ENCODE assay signal across 15 cellular contexts in the genomic region with DNA sequence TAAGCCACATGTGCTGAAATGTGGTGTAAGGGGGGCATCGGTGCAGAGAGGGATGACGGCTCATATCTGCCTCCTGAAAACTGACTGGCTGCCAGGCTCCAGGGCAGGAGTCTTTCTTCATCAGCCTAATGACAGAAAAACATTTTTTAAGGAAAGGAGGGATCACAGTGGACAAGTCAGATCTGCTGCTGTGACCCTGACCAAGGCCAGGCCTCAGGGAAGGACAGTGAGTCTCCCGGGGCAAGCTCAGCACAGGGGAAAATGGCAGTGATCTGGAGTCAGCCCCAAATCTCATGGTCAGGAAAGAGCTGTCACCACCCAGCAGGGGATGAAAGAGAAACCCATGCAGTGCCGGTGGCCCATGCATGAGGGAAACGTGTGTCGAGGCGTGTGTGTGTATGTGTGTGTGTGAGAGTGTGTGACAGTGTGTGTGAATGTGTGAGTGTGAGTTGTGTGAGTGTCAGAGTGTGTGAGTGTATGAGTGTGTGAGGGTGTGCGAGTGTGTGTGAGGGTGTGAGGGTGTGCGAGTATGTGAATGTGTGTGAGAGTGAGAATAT.
"Had no signal": no experiment of that assay in that cellular context is flagged by ENCODE, and none has a peak within 500 bp of the region (broad histone marks: within the 10 kb centered on the region; RNA-seq: fewer than 3 reads in every experiment).

No MANE protein-coding gene starts in this region.

- ATAC-seq: activated T-cell treated with anti-CD3 and anti-CD28 coated beads, Interleukin-2, amount 50 U/mL, for 4 hours; lower lobe of right lung; stimulated activated naive CD8-positive, alpha-beta T cell treated with anti-CD3 and anti-CD28 coated beads, Interleukin-15, Interleukin-2, amounts not matched to agents 100 U/mL and 50 U/mL, for 24 hours had no signal

- H3K27ac ChIP-seq: esophagus muscularis mucosa, lower lobe of right lung, tibial artery, uterus had no signal

- H3K27me3 ChIP-seq: tibial artery, uterus had no signal

- H3K4me3 ChIP-seq: esophagus muscularis mucosa, lower lobe of right lung, tibial artery, uterus had no signal

- H3K36me3 ChIP-seq: esophagus muscularis mucosa, lower lobe of right lung, tibial artery, uterus had no signal

- DNase-seq: activated CD4-positive, alpha-beta T cell treated with anti-CD3 and anti-CD28 coated beads, Interleukin-2, amount 10 ng/mL, durations not matched to agents 7 days and 5 days; activated CD4-positive, CD25-positive, alpha-beta regulatory T cell; activated CD8-positive, alpha-beta memory T cell treated with anti-CD3 and anti-CD28 coated beads, Interleukin-2, amount 50 U/mL, for 4 hours; activated T-cell treated with anti-CD3 and anti-CD28 coated beads, Interleukin-2, amount 50 U/mL, for 4 hours; dermis blood vessel endothelial cell; effector memory CD4-positive, alpha-beta T cell; lower lobe of right lung; stimulated activated naive CD8-positive, alpha-beta T cell treated with anti-CD3 and anti-CD28 coated beads, Interleukin-15, Interleukin-2, amounts not matched to agents 100 U/mL and 50 U/mL, for 24 hours; substantia nigra; T-helper 1 cell; T-helper 9 cell; uterus had no signal

- H3K4me1 ChIP-seq: esophagus muscularis mucosa, lower lobe of right lung, uterus had no signal

- FAIRE-seq: endothelial cell of umbilical vein had no signal

- H3K9me3 ChIP-seq: esophagus muscularis mucosa, lower lobe of right lung, tibial artery, uterus had no signal
